13 cellular contexts compared by ENCODE assay signal in genomic region chr9:113215142-113215541, GRCh38. TPM values are rescaled to one million over a fixed set of nuclear protein-coding genes. Genes with fewer than 3 reads are reported as not detected.
DNase-seq lines count a peak whose midpoint lies in the region; ATAC-seq, FAIRE-seq and TF ChIP-seq lines count a peak whose summit lies in the region.
"Had no signal": no experiment of that assay in that cellular context is flagged by ENCODE, and none has a peak within 500 bp of the region (broad histone marks: within the 10 kb centered on the region; RNA-seq: fewer than 3 reads in every experiment).

No MANE protein-coding gene starts in this region.

- H3K9me3 Mint-ChIP-seq in T-cell, result no peaks in the 10 kb centered on the region

- H3K4me1 Mint-ChIP-seq in T-cell, result peaks cover 35 to 48% (median 45%) of the 10 kb centered on the region in 3 donors

- CTCF ChIA-PET in A549 (lab: Yijun Ruan, JAX) (interaction anchor here (0.6 kb wide), 1 partner anchor 9 kb away, joined by 4 read pairs; no protein-coding TSS in a partner anchor), T-cell (lab: Charles Lee) (no interaction called here)

- H3K27ac Mint-ChIP-seq in T-cell, result peak overlapping the region; percentile 60 to 71

- FAIRE-seq in A549 (lab: Jason Lieb, UNC), result no peak
- no peak for FAIRE-seq in HTR-8/SVneo (lab: Jason Lieb, UNC)
- FAIRE-seq: endometrium had no signal

- WGBS in A549 (ENCODE audit: missing lambda C conversion rate), result 64% methylated on average over 3 of the region's 3 CpGs

- no peak for TF ChIP-seq POLR2A in A549 (IDR thresholded peaks at IDR 0.05; ENCODE audit: low read length)

- TF ChIP-seq CTCF in A549 (IDR thresholded peaks at IDR 0.05), result no peak
- TF ChIP-seq CTCF in fibroblast of pulmonary artery (IDR thresholded peaks at IDR 0.05; ENCODE audit: low read length, missing control alignments), result no peak

- H3K27me3 Mint-ChIP-seq in T-cell, result no peaks in the 10 kb centered on the region

- POLR2A ChIA-PET in A549 (lab: Yijun Ruan, JAX), result no interaction called here
- POLR2A ChIA-PET in T-cell (lab: Charles Lee), result no interaction called here

- ATAC-seq in A549 (no peak), T-cell (replicated peaks in 1 of 4) (peak in 2 of 4 experiments; percentile 32 to 45), HG03565 (IDR thresholded peaks at IDR 0.05; ENCODE audit: unreplicated experiment) (no peak), GM18867 (IDR thresholded peaks at IDR 0.05; ENCODE audit: unreplicated experiment) (no peak), GM18520 (IDR thresholded peaks at IDR 0.05; ENCODE audit: unreplicated experiment) (no peak)
- ATAC-seq: left cardiac atrium had no signal

- no peaks in the 10 kb centered on the region for H3K9me3 ChIP-seq in A549

- TF ChIP-seq RAD21 in A549 (conservative IDR thresholded peaks at IDR 0.05 in 1 of 2, IDR thresholded peaks at IDR 0.05 in 1 of 2), result no peak

- no peak overlapping the region for H3K4me3 Mint-ChIP-seq in T-cell

- DNase-seq in A549 (ENCODE audit: low read depth in 1 of 2, low spot score in 1 of 2) (peak in 1 of 2 experiments; percentile 48), EL (peak; percentile 14), T-cell (no peak), fibroblast of pulmonary artery (ENCODE audit: low read depth) (peak; percentile 59), HTR-8/SVneo (ENCODE audit: insufficient read length, low spot score) (no peak)
- DNase-seq: activated gamma-delta T cell treated with Interleukin-2 at 50 U/mL for 16 hours; left cardiac atrium; NCI-H2227 treated with DMSO at 0.1 percent for 48 hours; stimulated activated CD8-positive, alpha-beta memory T cell treated with anti-CD3 and anti-CD28 coated beads, Interleukin-4, amount 100 ng/mL, for 48 hours had no signal

- peaks cover 17% of the 10 kb centered on the region for H3K4me1 ChIP-seq in A549

- peak overlapping the region; percentile 17; the same call in 2 of the 3 replicates for H3K4me2 ChIP-seq in A549

- H3K36me3 Mint-ChIP-seq in T-cell, result peaks cover 26% of the 10 kb centered on the region

- H3K4me3 ChIP-seq in A549, result no peak overlapping the region
- no peak overlapping the region for H3K4me3 ChIP-seq in fibroblast of pulmonary artery (replicated peaks; ENCODE audit: low read depth, low read length)

- TF ChIP-seq EP300 in A549 (IDR thresholded peaks at IDR 0.05), result no peak

- 0 out of 6 replicates have a peak overlapping the region, but pooled peaks of 1 of the 2 experiments have one; percentile 23 for H3K27ac ChIP-seq in A549

TF ChIP-seq in A549, 52 proteins besides CTCF, POLR2A, EP300 and RAD21:
- TF ChIP-seq FOSL2 (IDR thresholded peaks at IDR 0.05), result no peak
- TF ChIP-seq FOSL2 (CRISPR knock-in tag; IDR thresholded peaks at IDR 0.05), result peak; percentile 20; the same call in 1 of the 2 replicates
- no peak for TF ChIP-seq CHD4 (IDR thresholded peaks at IDR 0.05; ENCODE audit: borderline replicate concordance)
- peak; percentile 96 for TF ChIP-seq NFE2L2 (conservative IDR thresholded peaks at IDR 0.05; ENCODE audit: low read length)
- TF ChIP-seq MAFK (IDR thresholded peaks at IDR 0.05; ENCODE audit: partially characterized antibody), result peak; percentile 97

RNA-seq across cellular contexts. Expression of gene FKBP15, which starts 5.9 kb away (rescaled TPM):
- polyA plus RNA-seq in A549 (2011; rRNA removed) (26.0 and 26.8 TPM in 2 replicates), A549 (2017; fragmentation: RNase III; extraction: RNeasy Plus Mini Kit Qiagen cat#74134 plus additional on column Dnase treatment) (14.0 to 14.2 TPM (median 14.1 TPM) in 3 replicates)
- 12.3 and 14.1 TPM in 2 replicates for polyA plus RNA-seq in A549 (2012; cell fraction: cytosol; rRNA removed)
- 17.7 and 21.3 TPM in 2 replicates for polyA plus RNA-seq in A549 (2012; cell fraction: nucleus; rRNA removed)
- polyA minus RNA-seq in A549 (2011; rRNA and poly(A)+ RNA removed), result 67.4 and 71.0 TPM in 2 replicates
- 10 to 100 TPM; 22.2 to 31.8 (median 29.5) TPM for total RNA-seq in T-cell

RNA-seq across cellular contexts. Expression of gene SLC31A1, which starts 6.2 kb away (rescaled TPM):
- polyA plus RNA-seq in A549 (2011; rRNA removed) (27.9 and 28.0 TPM in 2 replicates), A549 (2017; fragmentation: RNase III; extraction: RNeasy Plus Mini Kit Qiagen cat#74134 plus additional on column Dnase treatment) (21.6 to 24.2 TPM (median 22.7 TPM) in 3 replicates)
- polyA plus RNA-seq in A549 (2012; cell fraction: cytosol; rRNA removed), result 10.4 and 12.8 TPM in 2 replicates
- polyA plus RNA-seq in A549 (2012; cell fraction: nucleus; rRNA removed), result 4.3 and 6.1 TPM in 2 replicates
- polyA minus RNA-seq in A549 (2011; rRNA and poly(A)+ RNA removed), result 16.4 and 17.3 TPM in 2 replicates
- total RNA-seq in T-cell, result 1 to 10 TPM; 2.7 to 7.1 (median 4.2) TPM

Comparison
In these comparisons a context has a peak if more than half of its experiments do, and no peak if none do; other contexts are left out.
1. DNase-seq: peak in EL (single experiment) and fibroblast of pulmonary artery (single experiment); none in T-cell (0 of 34) and HTR-8/SVneo (single experiment).